Comparison of ENCODE assay signal across 9 cellular contexts in the genomic region with DNA sequence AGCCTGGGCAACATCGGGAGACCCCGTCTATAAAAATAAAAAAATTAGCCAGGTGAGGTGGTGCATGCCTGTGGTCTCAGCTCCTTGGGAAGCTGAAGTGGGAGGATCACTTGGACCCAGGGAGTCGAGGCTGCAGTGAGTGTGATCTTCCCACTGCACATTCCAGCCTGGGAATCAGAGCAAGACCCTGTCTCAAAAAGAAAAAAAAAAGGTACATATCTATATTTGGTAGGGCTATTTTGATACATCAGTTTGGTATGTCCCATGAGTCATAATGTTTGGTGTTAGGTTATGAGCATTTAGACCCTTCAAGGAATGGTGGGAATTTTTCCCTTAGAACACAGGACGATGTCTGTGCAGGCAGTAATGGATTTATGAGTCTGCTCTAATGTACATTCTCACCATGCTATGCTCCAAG. TPM values are rescaled to one million over a fixed set of nuclear protein-coding genes. Genes with fewer than 3 reads are reported as not detected.
DNase-seq lines count a peak whose midpoint lies in the region; FAIRE-seq and TF ChIP-seq lines count a peak whose summit lies in the region.
"Had no signal": no experiment of that assay in that cellular context is flagged by ENCODE, and none has a peak within 500 bp of the region (broad histone marks: within the 10 kb centered on the region; RNA-seq: fewer than 3 reads in every experiment).

No MANE protein-coding gene starts in this region.

- peak; percentile 99 for DNase-seq in A172 (ENCODE audit: low spot score)
- peak; percentile 76 for DNase-seq in H54 (ENCODE audit: insufficient read length, low spot score)
- DNase-seq in amniotic epithelial cell (ENCODE audit: low read depth) = peak; percentile 96
- peak; percentile 16 for DNase-seq in iPS-NIHi11 (ENCODE audit: low spot score)
- no peak for DNase-seq in SIG-M5 (lab: John Stamatoyannopoulos, UW)
- no peak for DNase-seq in hippocampal formation (lab: John Stamatoyannopoulos, UW)
- no peak for DNase-seq in NCI-H69 (lab: John Stamatoyannopoulos, UW)
- DNase-seq in GM13977 (ENCODE audit: low spot score) = no peak
- DNase-seq: activated CD8-positive, alpha-beta T cell treated with anti-CD3 and anti-CD28 coated beads, Interleukin-2, amount 10 ng/mL, durations not matched to agents 7 days and 5 days had no signal

- TF ChIP-seq POLR2A in H54 (IDR thresholded peaks at IDR 0.05; ENCODE audit: low read depth, low read length) = no peak

- TF ChIP-seq CTCF in GM13977 (IDR thresholded peaks at IDR 0.05; ENCODE audit: extremely low read depth, insufficient read depth, missing control alignments) = no peak

- peak; percentile 100 for FAIRE-seq in H54 (lab: Jason Lieb, UNC)

- in situ Hi-C loops in GM13977 (cut with MboI; ENCODE audit: low pct_unique_long_range_greater_than_20kb, low sequenced_read_pairs, unreplicated experiment) = no loop called here

RNA-seq across cellular contexts. Expression of gene POU4F3, which starts 55.3 kb away (rescaled TPM):
- 0.29 TPM in 1 of 2 replicates, not detected in the other for total RNA-seq in A172 (2014; rRNA removed; shearing (Covaris generic))

Comparison
In these comparisons a context has a peak if more than half of its experiments do, and no peak if none do; other contexts are left out.
1. DNase-seq: peak in A172 (single experiment), H54 (single experiment), amniotic epithelial cell (single experiment) and iPS-NIHi11 (single experiment); none in SIG-M5 (single experiment), hippocampal formation (0 of 2), NCI-H69 (single experiment) and GM13977 (single experiment).